Comparison of ENCODE assay signal across 12 cellular contexts in genomic region chr13:33797622-33798021, GRCh38. TPM values are rescaled to one million over a fixed set of nuclear protein-coding genes. Genes with fewer than 3 reads are reported as not detected.
DNase-seq lines count a peak whose midpoint lies in the region; ATAC-seq and TF ChIP-seq lines count a peak whose summit lies in the region.
"Had no signal": no experiment of that assay in that cellular context is flagged by ENCODE, and none has a peak within 500 bp of the region (broad histone marks: within the 10 kb centered on the region; RNA-seq: fewer than 3 reads in every experiment).

No MANE protein-coding gene starts in this region.

- intact Hi-C loops in breast epithelium (cut with DNase I; ENCODE audit: low total_unique reads), result no loop called here

- ATAC-seq in HG02885 (IDR thresholded peaks at IDR 0.05; ENCODE audit: poor library complexity, unreplicated experiment) (peak; percentile 71), GM21528 (IDR thresholded peaks at IDR 0.05; ENCODE audit: low FRiP score, unreplicated experiment) (no peak)

- no peak for TF ChIP-seq CTCF in breast epithelium (IDR thresholded peaks at IDR 0.05)

- no peaks in the 10 kb centered on the region for H3K9me3 ChIP-seq in breast epithelium
- H3K9me3 ChIP-seq: BLaER1 had no signal

- TF ChIP-seq POLR2A in breast epithelium (IDR thresholded peaks at IDR 0.05), result no peak

- DNase-seq in AG08395 (ENCODE audit: low spot score) (peak; percentile 10), breast epithelium (ENCODE audit: low spot score in 2 of 2) (no peak), medulla oblongata (ENCODE audit: extremely low spot score) (peak; percentile 35), NCI-H82 treated with DMSO at 0.1 percent for 48 hours (lab: John Stamatoyannopoulos, UW; ENCODE audit: unreplicated experiment) (no peak)
- no peak for DNase-seq in activated CD4-positive, alpha-beta T cell treated with anti-CD3 and anti-CD28 coated beads for 48 hours
- no peak for DNase-seq in NK-92 treated with Interleukin-12 subunit alpha and Interleukin-12 subunit beta, amount 100 ng/mL, for 24 hours (lab: John Stamatoyannopoulos, UW)
- DNase-seq: activated effector memory CD4-positive, alpha-beta T cell treated with Interleukin-2 at 50 U/mL for 16 hours; NCI-H187; T1000 had no signal

- no peaks in the 10 kb centered on the region for H3K36me3 ChIP-seq in breast epithelium
- H3K36me3 ChIP-seq: BLaER1 had no signal

- no peaks in the 10 kb centered on the region for H3K27me3 ChIP-seq in breast epithelium
- H3K27me3 ChIP-seq: BLaER1 had no signal

- peak overlapping the region; percentile 22 to 57 (median 39) for H3K4me3 ChIP-seq in breast epithelium
- H3K4me3 ChIP-seq: BLaER1 had no signal

- peak overlapping the region; percentile 53 to 79 for H3K27ac ChIP-seq in breast epithelium
- H3K27ac ChIP-seq: BLaER1 had no signal

- H3K4me1 ChIP-seq in breast epithelium, result no peaks in the 10 kb centered on the region

RNA-seq across cellular contexts. Expression of gene RFC3, which starts 20.3 kb away (rescaled TPM):
- 10 to 100 TPM in 2 of 3 donors, 1 to 10 TPM in 1; 9.8 to 19.8 (median 10.7) TPM for total RNA-seq in breast epithelium

Comparison
In these comparisons a context has a peak if more than half of its experiments do, and no peak if none do; other contexts are left out.
1. DNase-seq: peak in AG08395 (single experiment) and medulla oblongata (single experiment); none in breast epithelium (0 of 2), NCI-H82 treated with DMSO at 0.1 percent for 48 hours (single experiment), activated CD4-positive, alpha-beta T cell treated with anti-CD3 and anti-CD28 coated beads for 48 hours (single experiment) and NK-92 treated with Interleukin-12 subunit alpha and Interleukin-12 subunit beta, amount 100 ng/mL, for 24 hours (single experiment).